Comparison of ENCODE assay signal across 7 cellular contexts in genomic region chrY:19680821-19681220, GRCh38.
"Had no signal": no experiment of that assay in that cellular context is flagged by ENCODE, and none has a peak within 500 bp of the region (broad histone marks: within the 10 kb centered on the region; RNA-seq: fewer than 3 reads in every experiment).

No MANE protein-coding gene starts in this region.

- DNase-seq: IMR-90, KBM-7, KG1 had no signal

- H3K27ac Mint-ChIP-seq: IgD-negative memory B cell had no signal

- ATAC-seq: K562 had no signal

- H3K4me3 Mint-ChIP-seq: IgD-negative memory B cell had no signal

- FAIRE-seq: HTR-8/SVneo, K562 had no signal

- H3K27me3 Mint-ChIP-seq: IgD-negative memory B cell had no signal

- H3K4me1 Mint-ChIP-seq: IgD-negative memory B cell had no signal

- H3K9me3 Mint-ChIP-seq: IgD-negative memory B cell had no signal

- H3K36me3 Mint-ChIP-seq: IgD-negative memory B cell had no signal

- H3K27ac ChIP-seq: HL-60 had no signal

- H3K4me3 ChIP-seq: K562 had no signal
